Comparison of ENCODE assay signal across 1 cellular context in the genomic region with DNA sequence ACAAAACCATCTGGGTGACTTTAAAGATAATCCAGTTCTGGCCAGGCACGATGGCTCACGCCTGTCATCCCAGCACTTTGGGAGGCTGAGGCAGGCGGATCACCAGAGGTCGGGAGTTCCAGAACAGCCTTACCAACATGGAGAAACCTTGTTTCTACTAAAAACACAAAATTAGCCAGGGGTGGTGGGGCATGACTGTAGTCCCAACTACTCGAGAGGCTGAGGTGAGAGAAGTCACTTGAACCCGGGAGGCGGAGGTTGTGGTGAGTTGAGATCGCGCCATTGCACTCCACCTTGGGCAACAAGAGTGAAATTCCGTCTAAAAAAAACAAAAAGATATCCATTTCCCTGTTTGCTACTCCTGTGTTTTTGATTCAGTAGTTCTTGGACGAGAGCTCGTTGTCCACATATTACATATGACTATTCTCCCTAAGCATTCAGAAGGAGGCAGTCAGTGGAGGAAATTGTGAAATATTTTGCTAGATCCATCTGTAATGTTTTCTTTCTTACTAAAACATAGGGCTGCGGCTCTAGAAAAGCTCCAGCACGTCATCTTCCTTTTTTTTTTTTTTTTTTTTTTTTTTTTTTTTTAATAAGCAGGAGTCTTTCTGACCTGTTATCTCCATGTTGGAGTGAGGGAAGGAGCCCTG.
TF ChIP-seq lines count a peak whose summit lies in the region.

No MANE protein-coding gene starts in this region.

TF ChIP-seq in GM23338, 12 proteins besides CTCF, POLR2A, EP300 and RAD21 (continued from another document):
- TF ChIP-seq, protein P1, sequence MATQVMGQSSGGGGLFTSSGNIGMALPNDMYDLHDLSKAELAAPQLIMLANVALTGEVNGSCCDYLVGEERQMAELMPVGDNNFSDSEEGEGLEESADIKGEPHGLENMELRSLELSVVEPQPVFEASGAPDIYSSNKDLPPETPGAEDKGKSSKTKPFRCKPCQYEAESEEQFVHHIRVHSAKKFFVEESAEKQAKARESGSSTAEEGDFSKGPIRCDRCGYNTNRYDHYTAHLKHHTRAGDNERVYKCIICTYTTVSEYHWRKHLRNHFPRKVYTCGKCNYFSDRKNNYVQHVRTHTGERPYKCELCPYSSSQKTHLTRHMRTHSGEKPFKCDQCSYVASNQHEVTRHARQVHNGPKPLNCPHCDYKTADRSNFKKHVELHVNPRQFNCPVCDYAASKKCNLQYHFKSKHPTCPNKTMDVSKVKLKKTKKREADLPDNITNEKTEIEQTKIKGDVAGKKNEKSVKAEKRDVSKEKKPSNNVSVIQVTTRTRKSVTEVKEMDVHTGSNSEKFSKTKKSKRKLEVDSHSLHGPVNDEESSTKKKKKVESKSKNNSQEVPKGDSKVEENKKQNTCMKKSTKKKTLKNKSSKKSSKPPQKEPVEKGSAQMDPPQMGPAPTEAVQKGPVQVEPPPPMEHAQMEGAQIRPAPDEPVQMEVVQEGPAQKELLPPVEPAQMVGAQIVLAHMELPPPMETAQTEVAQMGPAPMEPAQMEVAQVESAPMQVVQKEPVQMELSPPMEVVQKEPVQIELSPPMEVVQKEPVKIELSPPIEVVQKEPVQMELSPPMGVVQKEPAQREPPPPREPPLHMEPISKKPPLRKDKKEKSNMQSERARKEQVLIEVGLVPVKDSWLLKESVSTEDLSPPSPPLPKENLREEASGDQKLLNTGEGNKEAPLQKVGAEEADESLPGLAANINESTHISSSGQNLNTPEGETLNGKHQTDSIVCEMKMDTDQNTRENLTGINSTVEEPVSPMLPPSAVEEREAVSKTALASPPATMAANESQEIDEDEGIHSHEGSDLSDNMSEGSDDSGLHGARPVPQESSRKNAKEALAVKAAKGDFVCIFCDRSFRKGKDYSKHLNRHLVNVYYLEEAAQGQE (IDR thresholded peaks at IDR 0.05; ENCODE audit: unreplicated experiment): no peak
